19 cellular contexts compared by ENCODE assay signal in genomic region chr1:10361515-10361914, GRCh38. TPM values are rescaled to one million over a fixed set of nuclear protein-coding genes. Genes with fewer than 3 reads are reported as not detected.
DNase-seq lines count a peak whose midpoint lies in the region; ATAC-seq lines count a peak whose summit lies in the region.
"Had no signal": no experiment of that assay in that cellular context is flagged by ENCODE, and none has a peak within 500 bp of the region (broad histone marks: within the 10 kb centered on the region; RNA-seq: fewer than 3 reads in every experiment).

No MANE protein-coding gene starts in this region.

- H3K4me3 ChIP-seq in mesenchymal stem cell (ENCODE audit: insufficient read depth in 1 of 2, low read depth in 1 of 2, low read length in 2 of 2) = no peak overlapping the region
- no peak overlapping the region for H3K4me3 ChIP-seq in GM23248
- H3K4me3 ChIP-seq: BLaER1 had no signal

- no peak overlapping the region for H3K18ac ChIP-seq in mesenchymal stem cell (ENCODE audit: low read depth in 1 of 2, low read length in 2 of 2)

- over 99% methylated on average over 10 of the region's 10 CpGs for WGBS in mesenchymal stem cell
- 97 to 99% methylated on average over 10 of the region's 10 CpGs for whole genome bisulfite sequencing in GM23248 (ENCODE audit: low coverage in 1 of 2, low lambda C conversion rate in 2 of 2, missing lambda C conversion rate in 2 of 2), 2 experiments

- no peaks in the 10 kb centered on the region for H3K79me2 ChIP-seq in GM23248 (ENCODE audit: insufficient read depth)

- no peak overlapping the region for H3K4ac ChIP-seq in mesenchymal stem cell (ENCODE audit: low read depth in 1 of 2, low read length in 2 of 2)

- H3K4me2 ChIP-seq in mesenchymal stem cell (ENCODE audit: low read length, poor library complexity, severe bottlenecking) (no peak overlapping the region), GM23248 (ENCODE audit: unreplicated experiment) (no peak overlapping the region)
- H3K4me2 ChIP-seq: BLaER1 had no signal

- peak overlapping the region in 1 of 2 experiments; percentile 11 for H2BK12ac ChIP-seq in mesenchymal stem cell (ENCODE audit: low read length in 2 of 2)

- H3K4me1 ChIP-seq in mesenchymal stem cell (ENCODE audit: control insufficient read depth, insufficient read depth, low read depth, low read length) (no peaks in the 10 kb centered on the region), GM23248 (ENCODE audit: insufficient read depth) (no peaks in the 10 kb centered on the region)
- H3K4me1 ChIP-seq: BLaER1 had no signal

- peak overlapping the region; percentile 33 for H4K8ac ChIP-seq in mesenchymal stem cell (ENCODE audit: low read length)

- H3K27me3 Mint-ChIP-seq in activated naive CD8-positive, alpha-beta T cell treated with anti-CD3 and anti-CD28 coated beads, Interleukin-2, amount 10 ng/mL, durations not matched to agents 7 days and 5 days = no peaks in the 10 kb centered on the region
- H3K27me3 Mint-ChIP-seq in activated naive CD8-positive, alpha-beta T cell treated with anti-CD3 and anti-CD28 coated beads, Interleukin-2, amount 50 U/mL, for 24 hours = no peaks in the 10 kb centered on the region
- H3K27me3 Mint-ChIP-seq in T-helper 17 cell = no peaks in the 10 kb centered on the region
- H3K27me3 Mint-ChIP-seq: CD4-positive, alpha-beta memory T cell had no signal

- H3K79me1 ChIP-seq in mesenchymal stem cell (replicated peaks; ENCODE audit: low read length, poor library complexity, severe bottlenecking) = no peaks in the 10 kb centered on the region

- H2BK15ac ChIP-seq in mesenchymal stem cell (ENCODE audit: low read depth, poor library complexity, severe bottlenecking) = no peak overlapping the region

- H3K9me3 ChIP-seq in T-helper 17 cell (ENCODE audit: control insufficient read depth, low read length, poor library complexity, severe bottlenecking) (no peaks in the 10 kb centered on the region), mesenchymal stem cell (ENCODE audit: control insufficient read depth, low read length) (no peaks in the 10 kb centered on the region), GM23248 (ENCODE audit: low read depth) (no peaks in the 10 kb centered on the region)
- H3K9me3 ChIP-seq: BLaER1 had no signal

- H3K23ac ChIP-seq in mesenchymal stem cell (ENCODE audit: low read length in 2 of 2) = no peak overlapping the region

- H3K27ac ChIP-seq in mesenchymal stem cell (ENCODE audit: low read length, poor library complexity, severe bottlenecking) (no peak overlapping the region), GM23248 (no peak overlapping the region)
- H3K27ac ChIP-seq: BLaER1 had no signal

- POLR2A ChIA-PET in activated naive CD8-positive, alpha-beta T cell treated with anti-CD3 and anti-CD28 coated beads, Interleukin-2, amount 10 ng/mL, durations not matched to agents 7 days and 5 days (lab: Charles Lee) = no interaction called here

- H2BK120ac ChIP-seq in mesenchymal stem cell (ENCODE audit: low read depth, low read length) = no peak overlapping the region

- no peak overlapping the region for H2BK5ac ChIP-seq in mesenchymal stem cell (ENCODE audit: low read depth, low read length, poor library complexity, severe bottlenecking)

- ATAC-seq in activated naive CD8-positive, alpha-beta T cell treated with anti-CD3 and anti-CD28 coated beads, Interleukin-2, amount 10 ng/mL, durations not matched to agents 7 days and 5 days (ENCODE audit: low read depth) = no peak
- ATAC-seq in activated naive CD8-positive, alpha-beta T cell treated with anti-CD3 and anti-CD28 coated beads, Interleukin-2, amount 50 U/mL, for 24 hours = no peak
- ATAC-seq in T-helper 17 cell (no peak), left cardiac atrium (peak; percentile 75 to 91), HG02840 (IDR thresholded peaks at IDR 0.05; ENCODE audit: low FRiP score, unreplicated experiment) (no peak), HG02763 (IDR thresholded peaks at IDR 0.05; ENCODE audit: unreplicated experiment) (no peak)
- ATAC-seq: HCT116 had no signal

- H3K4me1 Mint-ChIP-seq in activated naive CD8-positive, alpha-beta T cell treated with anti-CD3 and anti-CD28 coated beads, Interleukin-2, amount 10 ng/mL, durations not matched to agents 7 days and 5 days = peaks cover 13% of the 10 kb centered on the region
- no peaks in the 10 kb centered on the region for H3K4me1 Mint-ChIP-seq in activated naive CD8-positive, alpha-beta T cell treated with anti-CD3 and anti-CD28 coated beads, Interleukin-2, amount 50 U/mL, for 24 hours
- peaks cover 9% of the 10 kb centered on the region for H3K4me1 Mint-ChIP-seq in T-helper 17 cell

- no peaks in the 10 kb centered on the region for H3F3A ChIP-seq in GM23248 (ENCODE audit: insufficient read depth)

- intact Hi-C loops in left cardiac atrium (cut with DNase I) = no loop called here

- H3K4me3 Mint-ChIP-seq in activated naive CD8-positive, alpha-beta T cell treated with anti-CD3 and anti-CD28 coated beads, Interleukin-2, amount 10 ng/mL, durations not matched to agents 7 days and 5 days = no peak overlapping the region
- no peak overlapping the region for H3K4me3 Mint-ChIP-seq in activated naive CD8-positive, alpha-beta T cell treated with anti-CD3 and anti-CD28 coated beads, Interleukin-2, amount 50 U/mL, for 24 hours
- no peak overlapping the region for H3K4me3 Mint-ChIP-seq in T-helper 17 cell
- H3K4me3 Mint-ChIP-seq: CD14-positive monocyte; CD4-positive, alpha-beta memory T cell; HFFc6 had no signal

- no peaks in the 10 kb centered on the region for H3K9me3 Mint-ChIP-seq in activated naive CD8-positive, alpha-beta T cell treated with anti-CD3 and anti-CD28 coated beads, Interleukin-2, amount 10 ng/mL, durations not matched to agents 7 days and 5 days
- no peaks in the 10 kb centered on the region for H3K9me3 Mint-ChIP-seq in activated naive CD8-positive, alpha-beta T cell treated with anti-CD3 and anti-CD28 coated beads, Interleukin-2, amount 50 U/mL, for 24 hours
- H3K9me3 Mint-ChIP-seq: CD14-positive monocyte; CD4-positive, alpha-beta memory T cell; HFFc6 had no signal

- no peak overlapping the region for H2AFZ ChIP-seq in mesenchymal stem cell (ENCODE audit: low read depth, low read length)
- no peak overlapping the region for H2AFZ ChIP-seq in GM23248

- H3K9me2 ChIP-seq in GM23248 (ENCODE audit: insufficient read depth) = no peaks in the 10 kb centered on the region

- peaks cover 1% of the 10 kb centered on the region for H3K36me3 Mint-ChIP-seq in activated naive CD8-positive, alpha-beta T cell treated with anti-CD3 and anti-CD28 coated beads, Interleukin-2, amount 10 ng/mL, durations not matched to agents 7 days and 5 days
- peaks cover 13% of the 10 kb centered on the region for H3K36me3 Mint-ChIP-seq in activated naive CD8-positive, alpha-beta T cell treated with anti-CD3 and anti-CD28 coated beads, Interleukin-2, amount 50 U/mL, for 24 hours (ENCODE audit: low read depth)
- H3K36me3 Mint-ChIP-seq in T-helper 17 cell (ENCODE audit: low read depth) = peaks cover 6% of the 10 kb centered on the region

- no peak overlapping the region for H4K91ac ChIP-seq in mesenchymal stem cell (ENCODE audit: low read length)

- H3K27me3 ChIP-seq in mesenchymal stem cell (ENCODE audit: control insufficient read depth in 1 of 2, insufficient read depth in 1 of 2, low read length in 2 of 2) (no peaks in the 10 kb centered on the region), GM23248 (replicated peaks; ENCODE audit: insufficient read depth) (no peaks in the 10 kb centered on the region)
- H3K27me3 ChIP-seq: BLaER1 had no signal

- H3K27ac Mint-ChIP-seq in activated naive CD8-positive, alpha-beta T cell treated with anti-CD3 and anti-CD28 coated beads, Interleukin-2, amount 10 ng/mL, durations not matched to agents 7 days and 5 days = peak overlapping the region; percentile 23
- no peak overlapping the region for H3K27ac Mint-ChIP-seq in activated naive CD8-positive, alpha-beta T cell treated with anti-CD3 and anti-CD28 coated beads, Interleukin-2, amount 50 U/mL, for 24 hours
- H3K27ac Mint-ChIP-seq in T-helper 17 cell = peak overlapping the region; percentile 57
- H3K27ac Mint-ChIP-seq: HFFc6 had no signal

- H3K36me3 ChIP-seq in mesenchymal stem cell (ENCODE audit: control insufficient read depth in 1 of 2, insufficient read depth in 2 of 2, low read depth in 1 of 2, low read length in 2 of 2) (peaks cover 25 to 57% of the 10 kb centered on the region in 2 experiments), GM23248 (ENCODE audit: low read depth) (peaks cover 20% of the 10 kb centered on the region; the same call in 1 of the 2 replicates)

- in situ Hi-C loops in GM23248 (cut with MboI) = no loop called here

- H2AK5ac ChIP-seq in mesenchymal stem cell (ENCODE audit: low read length, severe bottlenecking) = no peak overlapping the region

- no peak overlapping the region for H3K9ac ChIP-seq in mesenchymal stem cell (ENCODE audit: low read length)
- no peak overlapping the region for H3K9ac ChIP-seq in GM23248
- H3K9ac ChIP-seq: BLaER1 had no signal

- no peak overlapping the region for H3K14ac ChIP-seq in mesenchymal stem cell (ENCODE audit: low read length in 2 of 2)

- DNase-seq in activated naive CD8-positive, alpha-beta T cell treated with anti-CD3 and anti-CD28 coated beads, Interleukin-2, amount 10 ng/mL, durations not matched to agents 7 days and 5 days = no peak
- no peak for DNase-seq in activated naive CD8-positive, alpha-beta T cell treated with anti-CD3 and anti-CD28 coated beads, Interleukin-2, amount 50 U/mL, for 24 hours
- DNase-seq in T-helper 17 cell = no peak
- DNase-seq in left cardiac atrium = no peak
- no peak for DNase-seq in mesenchymal stem cell
- DNase-seq in GM23248 = no peak
- DNase-seq: 8988T; CD4-positive, alpha-beta memory T cell; DMS153; DMS79 treated with DMSO at 0.1 percent for 48 hours; GF-D8; GOT3; H7; HFFc6 had no signal

- no peaks in the 10 kb centered on the region for H4K20me1 ChIP-seq in GM23248 (ENCODE audit: insufficient read depth)
- H4K20me1 ChIP-seq: BLaER1 had no signal

RNA-seq across cellular contexts. Expression of gene PGD, which starts 37.3 kb away (rescaled TPM):
- 10 to 100 TPM; 67.1 to 67.3 TPM for total RNA-seq in activated naive CD8-positive, alpha-beta T cell treated with anti-CD3 and anti-CD28 coated beads, Interleukin-2, amount 10 ng/mL, durations not matched to agents 7 days and 5 days
- total RNA-seq in T-helper 17 cell (10 to 100 TPM; 22.7 to 40.0 TPM), left cardiac atrium (10 to 100 TPM; 58.8 to 65.5 TPM)
- polyA plus RNA-seq in mesenchymal stem cell (2013, experiment 1 of 2) = 164 TPM
- polyA plus RNA-seq in mesenchymal stem cell (2013, experiment 2 of 2) = 159 TPM
- 51.7 and 59.1 TPM in 2 replicates for total RNA-seq in GM23248 (2014; rRNA removed; shearing (Covaris generic))
- 61.4 and 64.4 TPM in 2 replicates for polyA plus RNA-seq in GM23248 (2016; fragmentation: Nextera tagmentation; extraction: Ambion mirVana)

Comparison
In these comparisons a context has a peak if more than half of its experiments do, and no peak if none do; other contexts are left out.
1. ATAC-seq: peak in left cardiac atrium (2 of 2); none in activated naive CD8-positive, alpha-beta T cell treated with anti-CD3 and anti-CD28 coated beads, Interleukin-2, amount 10 ng/mL, durations not matched to agents 7 days and 5 days (single experiment), activated naive CD8-positive, alpha-beta T cell treated with anti-CD3 and anti-CD28 coated beads, Interleukin-2, amount 50 U/mL, for 24 hours (single experiment), T-helper 17 cell (single experiment), HG02840 (single experiment) and HG02763 (single experiment).